In genomic region chr2:136796339-136796738, GRCh38 we compare ENCODE assay signal across 1 cellular context.
TF ChIP-seq lines count a peak whose summit lies in the region.

No MANE protein-coding gene starts in this region.

TF ChIP-seq in GM23338, 12 proteins besides CTCF, POLR2A, EP300 and RAD21 (continued from another document):
- no peak for TF ChIP-seq ZNF331 (CRISPR knock-in tag; IDR thresholded peaks at IDR 0.05; ENCODE audit: low read depth)
- TF ChIP-seq EZH2phosphoT487 (IDR thresholded peaks at IDR 0.05; ENCODE audit: unreplicated experiment) = no peak
- no peak for TF ChIP-seq ZNF462 (CRISPR knock-in tag; IDR thresholded peaks at IDR 0.05)
- TF ChIP-seq REST (IDR thresholded peaks at IDR 0.05; ENCODE audit: unreplicated experiment) = no peak
TF ChIP-seq in GM23338: peak in this region for 0.
